Comparison of ENCODE assay signal across 15 cellular contexts in genomic region chr4:15777697-15778096, GRCh38. TPM values are rescaled to one million over a fixed set of nuclear protein-coding genes. Genes with fewer than 3 reads are reported as not detected.
DNase-seq lines count a peak whose midpoint lies in the region; ATAC-seq, FAIRE-seq and TF ChIP-seq lines count a peak whose summit lies in the region.
"Had no signal": no experiment of that assay in that cellular context is flagged by ENCODE, and none has a peak within 500 bp of the region (broad histone marks: within the 10 kb centered on the region; RNA-seq: fewer than 3 reads in every experiment).

No MANE protein-coding gene starts in this region.

- intact Hi-C loops in pancreas (cut with DNase I), result no loop called here

- WGBS in pancreas, 2 donors, result 79 to 81% methylated on average over 5 of the region's 5 CpGs

- TF ChIP-seq CTCF in OCI-LY3 (IDR thresholded peaks at IDR 0.05; ENCODE audit: low read depth, low read length) (no peak), glutamatergic neuron (IDR thresholded peaks at IDR 0.05; ENCODE audit: partially characterized antibody, unreplicated experiment) (no peak), pancreas (IDR thresholded peaks at IDR 0.05) (no peak)

- peaks cover 48% of the 10 kb centered on the region for H3K27me3 Mint-ChIP-seq in activated T-cell treated with anti-CD3 and anti-CD28 coated beads, Interleukin-2, amount 50 U/mL, for 72 hours (ENCODE audit: low read depth)
- peaks cover 8% of the 10 kb centered on the region for H3K27me3 Mint-ChIP-seq in glutamatergic neuron (ENCODE audit: unreplicated experiment)
- H3K27me3 Mint-ChIP-seq in stimulated activated naive CD8-positive, alpha-beta T cell treated with anti-CD3 and anti-CD28 coated beads, Interleukin-15, amount 100 ng/mL, for 72 hours, result peaks cover 27% of the 10 kb centered on the region

- H3K4me3 ChIP-seq in OCI-LY3 (ENCODE audit: low read length), result peak overlapping the region; percentile 92
- no peak overlapping the region for H3K4me3 ChIP-seq in pancreas

- H3K36me3 ChIP-seq in OCI-LY3 (replicated peaks; ENCODE audit: low read depth, low read length), result peaks cover 15% of the 10 kb centered on the region
- no peaks in the 10 kb centered on the region for H3K36me3 ChIP-seq in pancreas
- H3K36me3 ChIP-seq: sigmoid colon, upper lobe of right lung, WERI-Rb-1 had no signal

- H3K27ac Mint-ChIP-seq in activated T-cell treated with anti-CD3 and anti-CD28 coated beads, Interleukin-2, amount 50 U/mL, for 72 hours, result no peak overlapping the region
- no peak overlapping the region for H3K27ac Mint-ChIP-seq in glutamatergic neuron (ENCODE audit: unreplicated experiment)
- peak overlapping the region in 1 of 2 donors; percentile 74 for H3K27ac Mint-ChIP-seq in stimulated activated naive CD8-positive, alpha-beta T cell treated with anti-CD3 and anti-CD28 coated beads, Interleukin-15, amount 100 ng/mL, for 72 hours

- no peak overlapping the region for H2AFZ ChIP-seq in OCI-LY3 (ENCODE audit: low read depth, low read length)

- ATAC-seq in activated T-cell treated with anti-CD3 and anti-CD28 coated beads, Interleukin-2, amount 50 U/mL, for 72 hours (replicated peaks in 1 of 2), result no peak
- peak; percentile 22 for ATAC-seq in stimulated activated naive CD8-positive, alpha-beta T cell treated with anti-CD3 and anti-CD28 coated beads, Interleukin-15, amount 100 ng/mL, for 72 hours
- ATAC-seq in GM18511 (IDR thresholded peaks at IDR 0.05; ENCODE audit: unreplicated experiment), result no peak
- no peak for ATAC-seq in pancreas

- peak overlapping the region; percentile 96 for H3K4me2 ChIP-seq in OCI-LY3 (ENCODE audit: low read length)

- no peak for DNase-seq in activated T-cell treated with anti-CD3 and anti-CD28 coated beads, Interleukin-2, amount 50 U/mL, for 72 hours
- no peak for DNase-seq in activated T-cell treated with anti-CD3 and anti-CD28 coated beads, Interleukin-2, amount 50 U/mL, for 48 hours
- DNase-seq in glutamatergic neuron (no peak), pancreas (no peak), T1000 (lab: John Stamatoyannopoulos, UW) (no peak)
- DNase-seq in stimulated activated naive CD8-positive, alpha-beta T cell treated with anti-CD3 and anti-CD28 coated beads, Interleukin-15, amount 100 ng/mL, for 72 hours, result no peak
- DNase-seq: NCI-H1105 treated with DMSO at 0.1 percent for 48 hours, SHP77 treated with DMSO at 0.1 percent for 48 hours, WERI-Rb-1 had no signal

- H3K4me1 ChIP-seq in OCI-LY3 (ENCODE audit: low read length), result peaks cover 50% of the 10 kb centered on the region
- peaks cover 0 to 6% (median 0%) of the 10 kb centered on the region in 3 donors for H3K4me1 ChIP-seq in pancreas

- H3K4me1 Mint-ChIP-seq in activated T-cell treated with anti-CD3 and anti-CD28 coated beads, Interleukin-2, amount 50 U/mL, for 72 hours (ENCODE audit: low read depth), result peaks cover 65% of the 10 kb centered on the region
- peaks cover 11% of the 10 kb centered on the region for H3K4me1 Mint-ChIP-seq in glutamatergic neuron (ENCODE audit: low read depth, unreplicated experiment)
- H3K4me1 Mint-ChIP-seq in stimulated activated naive CD8-positive, alpha-beta T cell treated with anti-CD3 and anti-CD28 coated beads, Interleukin-15, amount 100 ng/mL, for 72 hours, result peaks cover 76% of the 10 kb centered on the region

- peaks cover 17 to 19% of the 10 kb centered on the region in 2 donors for H3K36me3 Mint-ChIP-seq in activated T-cell treated with anti-CD3 and anti-CD28 coated beads, Interleukin-2, amount 50 U/mL, for 72 hours (ENCODE audit: insufficient read depth in 2 of 2)
- no peaks in the 10 kb centered on the region for H3K36me3 Mint-ChIP-seq in glutamatergic neuron (ENCODE audit: unreplicated experiment)

- H4K20me1 ChIP-seq in OCI-LY3 (ENCODE audit: insufficient read depth, low read length), result no peaks in the 10 kb centered on the region

- no peaks in the 10 kb centered on the region for H3K9me3 Mint-ChIP-seq in activated T-cell treated with anti-CD3 and anti-CD28 coated beads, Interleukin-2, amount 50 U/mL, for 72 hours
- H3K9me3 Mint-ChIP-seq in glutamatergic neuron (ENCODE audit: unreplicated experiment), result peaks cover 1% of the 10 kb centered on the region
- H3K9me3 Mint-ChIP-seq in stimulated activated naive CD8-positive, alpha-beta T cell treated with anti-CD3 and anti-CD28 coated beads, Interleukin-15, amount 100 ng/mL, for 72 hours, result no peaks in the 10 kb centered on the region

- peak overlapping the region; percentile 86 to 90 for H3K4me3 Mint-ChIP-seq in activated T-cell treated with anti-CD3 and anti-CD28 coated beads, Interleukin-2, amount 50 U/mL, for 72 hours
- H3K4me3 Mint-ChIP-seq in glutamatergic neuron (ENCODE audit: unreplicated experiment), result peak overlapping the region; percentile 81
- H3K4me3 Mint-ChIP-seq in stimulated activated naive CD8-positive, alpha-beta T cell treated with anti-CD3 and anti-CD28 coated beads, Interleukin-15, amount 100 ng/mL, for 72 hours, result peak overlapping the region; percentile 97

- 0 out of 2 replicates have a peak, but pooled peaks cover 8% of the 10 kb centered on the region for H3K79me2 ChIP-seq in OCI-LY3 (ENCODE audit: low read length)

- H3K9me3 ChIP-seq in OCI-LY3 (ENCODE audit: insufficient read depth, low read length) (no peaks in the 10 kb centered on the region), pancreas (no peaks in the 10 kb centered on the region)
- H3K9me3 ChIP-seq: sigmoid colon, upper lobe of right lung had no signal

- no peak for FAIRE-seq in pancreas (lab: Jason Lieb, UNC)
- FAIRE-seq: colon had no signal

- H3K27me3 ChIP-seq in OCI-LY3 (ENCODE audit: low read depth, low read length), result peaks cover 23% of the 10 kb centered on the region
- no peaks in the 10 kb centered on the region for H3K27me3 ChIP-seq in pancreas
- H3K27me3 ChIP-seq: sigmoid colon, upper lobe of right lung had no signal

- H3K9ac ChIP-seq in OCI-LY3 (ENCODE audit: low read length), result no peak overlapping the region

- H3K27ac ChIP-seq in OCI-LY3 (ENCODE audit: low read length), result no peak overlapping the region
- H3K27ac ChIP-seq in pancreas, result no peak overlapping the region
- H3K27ac ChIP-seq: upper lobe of right lung, WERI-Rb-1 had no signal

RNA-seq across cellular contexts. Expression of gene CD38, which starts 0.4 kb away (rescaled TPM):
- 10 to 100 TPM; 60.2 to 62.9 TPM for total RNA-seq in activated T-cell treated with anti-CD3 and anti-CD28 coated beads, Interleukin-2, amount 50 U/mL, for 72 hours
- total RNA-seq in glutamatergic neuron (ENCODE audit: unreplicated experiment), result 0.37 TPM
- 1 to 10 TPM in 1 of 6 donors, under 1 TPM in 5; 0.12 to 1.6 (median 0.44) TPM for total RNA-seq in pancreas
- under 1 TPM; 0.23 to 0.56 TPM for polyA plus RNA-seq in pancreas
- total RNA-seq: fibroblast of lung had no signal

Comparison
In these comparisons a context has a peak if more than half of its experiments do, and no peak if none do; other contexts are left out.
1. RNA of gene CD38, which starts 0.4 kb away (total RNA-seq): 60.2 to 62.9 TPM in activated T-cell treated with anti-CD3 and anti-CD28 coated beads, Interleukin-2, amount 50 U/mL, for 72 hours; 0.12 to 1.6 TPM in pancreas and 0.37 TPM in glutamatergic neuron (single experiment); every median in the first group is over 10 times any median in the second.
2. Peak in every context shown above with its lines, with median percentiles within 50 percentile points of each other: H3K4me3 Mint-ChIP-seq.